Comparison of ENCODE assay signal across 1 cellular context in genomic region chr5:143037071-143037470, GRCh38.
A peak's percentile ranks its signal among the peaks of the same experiment; 100 is the strongest.
TF ChIP-seq lines count a peak whose summit lies in the region.

No MANE protein-coding gene starts in this region.

TF ChIP-seq in WTC11, 78 proteins besides CTCF, POLR2A, EP300 and RAD21 (continued from another document):
- peak; percentile 79; the same call in 1 of the 2 replicates for TF ChIP-seq ZNF532 (CRISPR knock-in tag; IDR thresholded peaks at IDR 0.05; ENCODE audit: borderline replicate concordance)
